1 cellular context compared by ENCODE assay signal in genomic region chr2:165161510-165161909, GRCh38.
A peak's percentile ranks its signal among the peaks of the same experiment; 100 is the strongest.
TF ChIP-seq lines count a peak whose summit lies in the region.

No MANE protein-coding gene starts in this region.

TF ChIP-seq in SK-N-SH, 30 proteins besides CTCF, POLR2A, EP300 and RAD21 (continued from another document):
- TF ChIP-seq, protein P1, sequence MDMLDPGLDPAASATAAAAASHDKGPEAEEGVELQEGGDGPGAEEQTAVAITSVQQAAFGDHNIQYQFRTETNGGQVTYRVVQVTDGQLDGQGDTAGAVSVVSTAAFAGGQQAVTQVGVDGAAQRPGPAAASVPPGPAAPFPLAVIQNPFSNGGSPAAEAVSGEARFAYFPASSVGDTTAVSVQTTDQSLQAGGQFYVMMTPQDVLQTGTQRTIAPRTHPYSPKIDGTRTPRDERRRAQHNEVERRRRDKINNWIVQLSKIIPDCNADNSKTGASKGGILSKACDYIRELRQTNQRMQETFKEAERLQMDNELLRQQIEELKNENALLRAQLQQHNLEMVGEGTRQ (IDR thresholded peaks at IDR 0.05; ENCODE audit: borderline replicate concordance, low read depth, low read length): no peak
- TF ChIP-seq GATA2 (CRISPR knock-in tag; IDR thresholded peaks at IDR 0.05) (no peak), REST (IDR thresholded peaks at IDR 0.05; ENCODE audit: low read depth, low read length) (no peak), TAF1 (IDR thresholded peaks at IDR 0.05; ENCODE audit: borderline replicate concordance, low read depth, low read length) (no peak), FOSL2 (IDR thresholded peaks at IDR 0.05; ENCODE audit: borderline replicate concordance, low read depth) (peak; percentile 50; the same call in 1 of the 2 replicates), RCOR1 (IDR thresholded peaks at IDR 0.05; ENCODE audit: low read length) (no peak), NRF1 (IDR thresholded peaks at IDR 0.05; ENCODE audit: low read depth, low read length) (no peak), ZBTB33 (IDR thresholded peaks at IDR 0.05; ENCODE audit: borderline replicate concordance, low read depth) (no peak), TCF12 (IDR thresholded peaks at IDR 0.05) (peak; percentile 46), CHD2 (IDR thresholded peaks at IDR 0.05; ENCODE audit: low read length, partially characterized antibody) (no peak), SIN3A (IDR thresholded peaks at IDR 0.05; ENCODE audit: borderline replicate concordance, low read depth, low read length) (no peak), MXI1 (IDR thresholded peaks at IDR 0.05; ENCODE audit: low read depth, low read length) (no peak), FOXJ3 (CRISPR knock-in tag; IDR thresholded peaks at IDR 0.05) (no peak), NFIC (IDR thresholded peaks at IDR 0.05; ENCODE audit: borderline replicate concordance) (no peak), FOXM1 (IDR thresholded peaks at IDR 0.05; ENCODE audit: low read depth) (no peak), EZH2phosphoT487 (IDR thresholded peaks at IDR 0.05; ENCODE audit: borderline replicate concordance, low read depth) (no peak), RXRA (IDR thresholded peaks at IDR 0.05; ENCODE audit: borderline replicate concordance, low read depth) (no peak), YY1 (IDR thresholded peaks at IDR 0.05; ENCODE audit: low read depth) (no peak), GABPA (IDR thresholded peaks at IDR 0.05; ENCODE audit: low read depth) (no peak), TEAD4 (IDR thresholded peaks at IDR 0.05; ENCODE audit: borderline replicate concordance, insufficient read depth) (no peak), SMC3 (IDR thresholded peaks at IDR 0.05; ENCODE audit: low read depth, low read length) (no peak), RFX5 (IDR thresholded peaks at IDR 0.05; ENCODE audit: low read length) (no peak), ELF1 (IDR thresholded peaks at IDR 0.05) (no peak), USF1 (IDR thresholded peaks at IDR 0.05; ENCODE audit: borderline replicate concordance, low read depth) (no peak), POLR2AphosphoS5 (IDR thresholded peaks at IDR 0.05; ENCODE audit: low read depth, low read length) (no peak)
- TF ChIP-seq, protein P2, sequence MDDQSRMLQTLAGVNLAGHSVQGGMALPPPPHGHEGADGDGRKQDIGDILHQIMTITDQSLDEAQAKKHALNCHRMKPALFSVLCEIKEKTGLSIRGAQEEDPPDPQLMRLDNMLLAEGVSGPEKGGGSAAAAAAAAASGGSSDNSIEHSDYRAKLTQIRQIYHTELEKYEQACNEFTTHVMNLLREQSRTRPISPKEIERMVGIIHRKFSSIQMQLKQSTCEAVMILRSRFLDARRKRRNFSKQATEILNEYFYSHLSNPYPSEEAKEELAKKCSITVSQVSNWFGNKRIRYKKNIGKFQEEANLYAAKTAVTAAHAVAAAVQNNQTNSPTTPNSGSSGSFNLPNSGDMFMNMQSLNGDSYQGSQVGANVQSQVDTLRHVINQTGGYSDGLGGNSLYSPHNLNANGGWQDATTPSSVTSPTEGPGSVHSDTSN (IDR thresholded peaks at IDR 0.05): peak; percentile 72
- TF ChIP-seq, protein P3, sequence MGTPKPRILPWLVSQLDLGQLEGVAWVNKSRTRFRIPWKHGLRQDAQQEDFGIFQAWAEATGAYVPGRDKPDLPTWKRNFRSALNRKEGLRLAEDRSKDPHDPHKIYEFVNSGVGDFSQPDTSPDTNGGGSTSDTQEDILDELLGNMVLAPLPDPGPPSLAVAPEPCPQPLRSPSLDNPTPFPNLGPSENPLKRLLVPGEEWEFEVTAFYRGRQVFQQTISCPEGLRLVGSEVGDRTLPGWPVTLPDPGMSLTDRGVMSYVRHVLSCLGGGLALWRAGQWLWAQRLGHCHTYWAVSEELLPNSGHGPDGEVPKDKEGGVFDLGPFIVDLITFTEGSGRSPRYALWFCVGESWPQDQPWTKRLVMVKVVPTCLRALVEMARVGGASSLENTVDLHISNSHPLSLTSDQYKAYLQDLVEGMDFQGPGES (IDR thresholded peaks at IDR 0.05; ENCODE audit: low read depth, low read length): no peak
- TF ChIP-seq, protein P4, sequence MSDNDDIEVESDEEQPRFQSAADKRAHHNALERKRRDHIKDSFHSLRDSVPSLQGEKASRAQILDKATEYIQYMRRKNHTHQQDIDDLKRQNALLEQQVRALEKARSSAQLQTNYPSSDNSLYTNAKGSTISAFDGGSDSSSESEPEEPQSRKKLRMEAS (IDR thresholded peaks at IDR 0.05; ENCODE audit: low read depth): 0 out of 2 replicates have a peak, but pooled peaks have one; percentile 35
